Comparison of ENCODE assay signal across 8 cellular contexts in the genomic region with DNA sequence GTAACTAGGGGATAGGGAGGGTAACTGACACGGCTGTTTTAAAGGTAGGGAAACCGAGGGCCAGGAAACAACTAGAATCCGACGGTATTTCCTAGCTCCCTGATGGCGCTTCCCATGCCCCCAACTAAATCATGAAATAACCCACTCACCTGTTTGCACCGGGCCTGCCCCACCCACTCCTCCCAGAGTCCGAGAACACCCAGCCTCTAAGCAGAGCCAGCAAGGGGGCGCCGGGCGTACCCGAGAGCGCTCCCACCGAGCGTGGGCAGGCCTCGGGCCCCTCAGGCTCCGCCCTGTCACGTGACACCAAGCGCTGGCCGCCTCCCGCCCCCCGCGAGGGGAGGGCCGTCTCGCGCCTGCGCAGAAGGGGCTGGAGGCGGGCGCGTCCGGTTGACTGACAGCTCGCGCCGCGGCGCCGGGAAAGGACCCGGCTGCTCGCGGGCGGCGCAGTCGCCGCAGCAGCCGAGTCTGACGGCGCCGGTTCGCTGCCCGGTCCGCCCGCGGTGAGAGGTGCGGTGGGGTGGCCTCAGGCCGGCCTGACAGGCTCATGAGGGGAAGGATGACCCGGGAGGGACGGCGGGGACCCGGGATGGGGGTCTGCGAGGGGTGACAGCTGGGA. TPM values are rescaled to one million over a fixed set of nuclear protein-coding genes. Genes with fewer than 3 reads are reported as not detected.
DNase-seq lines count a peak whose midpoint lies in the region; ATAC-seq and TF ChIP-seq lines count a peak whose summit lies in the region.

A gene with protein sequence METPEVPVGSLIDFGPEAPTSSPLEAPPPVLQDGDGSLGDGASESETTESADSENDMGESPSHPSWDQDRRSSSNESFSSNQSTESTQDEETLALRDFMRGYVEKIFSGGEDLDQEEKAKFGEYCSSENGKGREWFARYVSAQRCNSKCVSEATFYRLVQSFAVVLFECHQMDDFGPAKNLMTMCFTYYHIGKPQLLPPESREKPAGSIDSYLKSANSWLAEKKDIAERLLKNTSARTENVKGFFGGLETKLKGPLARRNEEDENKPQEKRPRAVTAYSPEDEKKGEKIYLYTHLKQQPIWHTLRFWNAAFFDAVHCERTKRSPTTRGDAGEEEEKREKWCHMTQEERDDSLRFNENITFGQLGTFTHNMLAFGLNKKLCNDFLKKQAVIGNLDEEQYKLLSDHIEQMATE (plus strand): TSS at position 447 of the 619 bp plus-strand sequence. CDS start 39,277 bp downstream, outside the sequence.

- peak within 1 kb of the TSS; percentile 64 for H3K4me3 ChIP-seq in kidney epithelial cell (ENCODE audit: low read depth, low read length)

- DNase-seq in AG09319 (ENCODE audit: extremely low read depth, low read depth) (peak; percentile 87), NCI-H345 (lab: John Stamatoyannopoulos, UW) (peak; percentile 86), cerebellar cortex (ENCODE audit: low spot score) (peak; percentile 93), kidney epithelial cell (ENCODE audit: low read depth) (no peak)
- DNase-seq in stimulated activated CD4-positive, alpha-beta T cell treated with anti-CD3 and anti-CD28 coated beads, Interleukin-15, amount 100 ng/mL, for 24 hours = peak; percentile 97

- ATAC-seq in GM18907 (IDR thresholded peaks at IDR 0.05; ENCODE audit: unreplicated experiment) (peak; percentile 74), HG03159 (IDR thresholded peaks at IDR 0.05; ENCODE audit: unreplicated experiment) (peak; percentile 83)
- peak; percentile 39 to 52 for ATAC-seq in activated CD4-positive, CD25-positive, alpha-beta regulatory T cell treated with anti-CD3 and anti-CD28 coated beads, Interleukin-2, amount 50 U/mL, for 24 hours

- peak; percentile 12 for TF ChIP-seq CTCF in AG09319 (IDR thresholded peaks at IDR 0.05; ENCODE audit: low read depth, low read length)
- peak; percentile 52 for TF ChIP-seq CTCF in kidney epithelial cell (IDR thresholded peaks at IDR 0.05; ENCODE audit: insufficient read depth, low read length, poor library complexity, severe bottlenecking)

- H3K36me3 ChIP-seq in kidney epithelial cell (ENCODE audit: control insufficient read depth, insufficient read depth, low read length) = no peaks in the 10 kb centered on the region

- no peaks in the 10 kb centered on the region for H3K27me3 ChIP-seq in kidney epithelial cell (ENCODE audit: control insufficient read depth, insufficient read depth, low read length)

RNA-seq across cellular contexts. Expression of the gene that starts here (rescaled TPM):
- total RNA-seq in kidney epithelial cell = 1.7 and 1.9 TPM in 2 replicates
